ENCODE assay signal across 8 cellular contexts in the genomic region with DNA sequence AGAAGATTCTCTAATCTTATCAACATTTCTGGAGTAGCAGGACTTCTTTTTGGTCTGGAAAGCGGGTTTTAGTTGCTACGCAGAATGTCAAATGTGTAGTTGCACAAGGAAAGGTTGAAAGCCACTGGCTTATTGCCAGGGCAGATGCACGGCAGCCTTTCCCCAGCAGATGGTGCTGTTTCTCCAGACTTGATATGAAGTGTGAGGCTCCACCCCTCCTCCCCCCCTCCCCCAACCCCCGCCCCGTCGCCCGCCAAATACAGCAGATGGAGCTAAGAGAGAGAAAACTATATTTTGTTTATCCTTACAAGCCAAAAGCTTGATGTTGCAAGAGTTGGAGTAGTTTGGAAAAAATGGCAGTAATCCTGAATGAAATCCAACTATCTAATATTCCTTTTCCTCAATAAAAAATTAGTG. TPM values are rescaled to one million over a fixed set of nuclear protein-coding genes. Genes with fewer than 3 reads are reported as not detected.
DNase-seq lines count a peak whose midpoint lies in the region; ATAC-seq and TF ChIP-seq lines count a peak whose summit lies in the region.

No MANE protein-coding gene starts in this region.

- no peak overlapping the region for H3K4me3 ChIP-seq in Karpas-422 (ENCODE audit: low read length)
- H3K4me3 ChIP-seq in osteoblast (ENCODE audit: insufficient read depth, low read length), result no peak overlapping the region
- H3K4me3 ChIP-seq in thyroid gland (replicated peaks in 1 of 3), result no peak overlapping the region

- H3K9me3 ChIP-seq in Karpas-422 (ENCODE audit: low read length), result no peaks in the 10 kb centered on the region
- H3K9me3 ChIP-seq in osteoblast (ENCODE audit: low read depth, low read length), result no peaks in the 10 kb centered on the region
- H3K9me3 ChIP-seq in thyroid gland, result no peaks in the 10 kb centered on the region

- H2AFZ ChIP-seq in Karpas-422 (ENCODE audit: low read length), result no peak overlapping the region
- H2AFZ ChIP-seq in osteoblast (ENCODE audit: low read length), result peak overlapping the region; percentile 42

- peak; percentile 73 for TF ChIP-seq CTCF in foreskin keratinocyte (conservative IDR thresholded peaks at IDR 0.05)
- peak; percentile 67 for TF ChIP-seq CTCF in osteoblast (IDR thresholded peaks at IDR 0.05; ENCODE audit: extremely low read depth, low read depth, low read length)
- TF ChIP-seq CTCF in thyroid gland (IDR thresholded peaks at IDR 0.05), result peak; percentile 47 to 92 (median 69)

- H3K27ac ChIP-seq in Karpas-422 (ENCODE audit: low read length) (no peak overlapping the region), foreskin keratinocyte (no peak overlapping the region), osteoblast (ENCODE audit: low read depth, low read length) (no peak overlapping the region), thyroid gland (no peak overlapping the region)

- peak; percentile 61 for DNase-seq in Daoy (ENCODE audit: low read depth)
- peak; percentile 91 for DNase-seq in Karpas-422
- peak; percentile 72 for DNase-seq in RPMI7951 (ENCODE audit: low read depth)
- DNase-seq in activated T-helper 1 cell treated with anti-CD3 and anti-CD28 coated beads, Interleukin-2, amount 50 U/mL, for 16 hours (ENCODE audit: low read depth in 1 of 2, low spot score in 1 of 2), result peak; percentile 62 to 63
- DNase-seq in foreskin keratinocyte, result peak in 1 of 2 donors; percentile 64
- DNase-seq in osteoblast (ENCODE audit: insufficient read length, low spot score, missing footprints), result peak; percentile 89
- peak; percentile 83 to 84 for DNase-seq in thyroid gland

- intact Hi-C loops in thyroid gland (cut with DNase I), result loop anchor here (5.0 to 10.0 kb wide), 2 partner anchors 280 to 822 kb away; a partner anchor contains a TSS

- H3K9ac ChIP-seq in Karpas-422 (ENCODE audit: low read length), result no peak overlapping the region

- H3K27me3 ChIP-seq in Karpas-422 (ENCODE audit: low read length) (no peaks in the 10 kb centered on the region), foreskin keratinocyte (no peaks in the 10 kb centered on the region), osteoblast (ENCODE audit: insufficient read depth, low read length) (no peaks in the 10 kb centered on the region), thyroid gland (no peaks in the 10 kb centered on the region)

- no peaks in the 10 kb centered on the region for H4K20me1 ChIP-seq in Karpas-422 (ENCODE audit: insufficient read depth, low read depth, low read length)
- H4K20me1 ChIP-seq in osteoblast (ENCODE audit: insufficient read depth, low read length), result no peaks in the 10 kb centered on the region

- no peaks in the 10 kb centered on the region for H3K9me2 ChIP-seq in Karpas-422 (replicated peaks; ENCODE audit: insufficient read depth, low read length)

- H3K4me1 ChIP-seq in Karpas-422 (ENCODE audit: low read length), result peaks cover 6% of the 10 kb centered on the region
- no peaks in the 10 kb centered on the region for H3K4me1 ChIP-seq in foreskin keratinocyte
- peaks cover 4% of the 10 kb centered on the region for H3K4me1 ChIP-seq in osteoblast (ENCODE audit: insufficient read depth, low read length)
- no peaks in the 10 kb centered on the region for H3K4me1 ChIP-seq in thyroid gland

- TF ChIP-seq POLR2A in thyroid gland (IDR thresholded peaks at IDR 0.05), result no peak

- H3K4me2 ChIP-seq in Karpas-422 (ENCODE audit: low read depth, low read length, poor library complexity, severe bottlenecking), result no peak overlapping the region
- H3K4me2 ChIP-seq in osteoblast (ENCODE audit: insufficient read depth, low read length), result peak overlapping the region; percentile 41

- peaks cover 7% of the 10 kb centered on the region for H3K36me3 ChIP-seq in Karpas-422 (ENCODE audit: insufficient read depth, low read length)
- H3K36me3 ChIP-seq in osteoblast (ENCODE audit: insufficient read depth, low read length), result peaks cover 15% of the 10 kb centered on the region
- peaks cover 0 to 8% of the 10 kb centered on the region in 2 donors for H3K36me3 ChIP-seq in thyroid gland

- ATAC-seq in GM21825 (IDR thresholded peaks at IDR 0.05; ENCODE audit: unreplicated experiment) (peak; percentile 78), foreskin keratinocyte (peak; percentile 75)

- 5 to 12% methylated on average over 7 of the region's 7 CpGs for WGBS in thyroid gland, 2 donors

- H3K79me2 ChIP-seq in Karpas-422 (ENCODE audit: low read length), result no peaks in the 10 kb centered on the region
- no peaks in the 10 kb centered on the region for H3K79me2 ChIP-seq in osteoblast (ENCODE audit: insufficient read depth, low read length)

RNA-seq across cellular contexts. Expression of a gene that starts 32.0 kb away (rescaled TPM):
- total RNA-seq in Daoy (2014; rRNA removed; shearing (Covaris generic)), result 28.2 and 29.8 TPM in 2 replicates
- total RNA-seq in Karpas-422 (2014; rRNA removed; shearing (Covaris generic); ENCODE audit: low replicate concordance), result 13.4 and 17.2 TPM in 2 replicates
- 41.4 and 47.8 TPM in 2 replicates for total RNA-seq in RPMI7951 (2014; rRNA removed; shearing (Covaris generic))
- total RNA-seq in foreskin keratinocyte, result 53.8 and 60.8 TPM in 2 replicates
- 37.0 and 45.1 TPM in 2 replicates for polyA plus RNA-seq in foreskin keratinocyte
- 35.4 and 38.4 TPM in 2 replicates for total RNA-seq in osteoblast
- 10 to 100 TPM; 21.3 to 35.3 (median 25.9) TPM for total RNA-seq in thyroid gland

RNA-seq across cellular contexts. Expression of a gene that starts 32.2 kb away (rescaled TPM):
- total RNA-seq in Daoy (2014; rRNA removed; shearing (Covaris generic)), result 206 and 252 TPM in 2 replicates
- 68.5 and 87.5 TPM in 2 replicates for total RNA-seq in Karpas-422 (2014; rRNA removed; shearing (Covaris generic); ENCODE audit: low replicate concordance)
- total RNA-seq in RPMI7951 (2014; rRNA removed; shearing (Covaris generic)), result 224 and 227 TPM in 2 replicates
- total RNA-seq in foreskin keratinocyte (259 and 311 TPM in 2 replicates), osteoblast (142 and 143 TPM in 2 replicates), thyroid gland (100 to 1,000 TPM; 189 to 287 (median 245) TPM)
- 239 and 308 TPM in 2 replicates for polyA plus RNA-seq in foreskin keratinocyte
